1 cellular context compared by ENCODE assay signal in the genomic region with DNA sequence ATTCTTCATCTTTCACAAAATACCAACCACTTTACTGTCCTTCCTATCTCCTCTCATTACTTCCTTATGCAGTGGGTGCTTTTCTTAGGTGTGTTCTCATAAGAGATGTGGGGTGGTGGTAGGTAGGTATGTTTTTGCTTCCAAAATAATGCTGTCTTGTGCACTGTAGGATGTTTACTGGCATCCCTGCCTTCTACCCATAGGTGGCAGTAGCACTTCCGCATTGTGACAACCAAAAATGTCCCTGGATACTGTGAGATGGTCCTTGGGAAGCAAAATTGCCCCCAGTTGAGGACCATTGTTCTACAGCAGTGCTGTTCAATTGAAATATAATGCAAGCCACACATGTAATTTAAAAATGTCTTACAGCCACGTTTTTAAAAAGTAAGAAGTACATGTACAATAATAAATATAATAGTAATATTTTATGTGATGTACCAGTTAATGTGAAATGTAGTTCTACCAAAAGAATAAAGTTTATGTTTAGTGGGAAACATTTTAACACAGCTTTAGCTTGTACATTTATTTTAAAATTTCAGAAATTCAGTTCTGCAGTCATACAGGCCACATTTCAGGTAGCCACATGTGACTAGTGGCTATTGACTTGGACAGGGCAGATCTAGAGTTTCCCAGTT.
A peak's percentile ranks its signal among the peaks of the same experiment; 100 is the strongest.
TF ChIP-seq lines count a peak whose summit lies in the region.

No MANE protein-coding gene starts in this region.

TF ChIP-seq in GM12878, 131 proteins besides CTCF, POLR2A, EP300 and RAD21 (continued from another document):
- TF ChIP-seq, protein P1, sequence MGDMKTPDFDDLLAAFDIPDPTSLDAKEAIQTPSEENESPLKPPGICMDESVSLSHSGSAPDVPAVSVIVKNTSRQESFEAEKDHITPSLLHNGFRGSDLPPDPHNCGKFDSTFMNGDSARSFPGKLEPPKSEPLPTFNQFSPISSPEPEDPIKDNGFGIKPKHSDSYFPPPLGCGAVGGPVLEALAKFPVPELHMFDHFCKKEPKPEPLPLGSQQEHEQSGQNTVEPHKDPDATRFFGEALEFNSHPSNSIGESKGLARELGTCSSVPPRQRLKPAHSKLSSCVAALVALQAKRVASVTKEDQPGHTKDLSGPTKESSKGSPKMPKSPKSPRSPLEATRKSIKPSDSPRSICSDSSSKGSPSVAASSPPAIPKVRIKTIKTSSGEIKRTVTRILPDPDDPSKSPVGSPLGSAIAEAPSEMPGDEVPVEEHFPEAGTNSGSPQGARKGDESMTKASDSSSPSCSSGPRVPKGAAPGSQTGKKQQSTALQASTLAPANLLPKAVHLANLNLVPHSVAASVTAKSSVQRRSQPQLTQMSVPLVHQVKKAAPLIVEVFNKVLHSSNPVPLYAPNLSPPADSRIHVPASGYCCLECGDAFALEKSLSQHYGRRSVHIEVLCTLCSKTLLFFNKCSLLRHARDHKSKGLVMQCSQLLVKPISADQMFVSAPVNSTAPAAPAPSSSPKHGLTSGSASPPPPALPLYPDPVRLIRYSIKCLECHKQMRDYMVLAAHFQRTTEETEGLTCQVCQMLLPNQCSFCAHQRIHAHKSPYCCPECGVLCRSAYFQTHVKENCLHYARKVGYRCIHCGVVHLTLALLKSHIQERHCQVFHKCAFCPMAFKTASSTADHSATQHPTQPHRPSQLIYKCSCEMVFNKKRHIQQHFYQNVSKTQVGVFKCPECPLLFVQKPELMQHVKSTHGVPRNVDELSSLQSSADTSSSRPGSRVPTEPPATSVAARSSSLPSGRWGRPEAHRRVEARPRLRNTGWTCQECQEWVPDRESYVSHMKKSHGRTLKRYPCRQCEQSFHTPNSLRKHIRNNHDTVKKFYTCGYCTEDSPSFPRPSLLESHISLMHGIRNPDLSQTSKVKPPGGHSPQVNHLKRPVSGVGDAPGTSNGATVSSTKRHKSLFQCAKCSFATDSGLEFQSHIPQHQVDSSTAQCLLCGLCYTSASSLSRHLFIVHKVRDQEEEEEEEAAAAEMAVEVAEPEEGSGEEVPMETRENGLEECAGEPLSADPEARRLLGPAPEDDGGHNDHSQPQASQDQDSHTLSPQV (IDR thresholded peaks at IDR 0.05) = no peak
- TF ChIP-seq SMC3 (IDR thresholded peaks at IDR 0.05; ENCODE audit: borderline replicate concordance, low read length) = peak; percentile 17; the same call in 1 of the 2 replicates
